Comparison of ENCODE assay signal across 21 cellular contexts in genomic region chr16:48852955-48853354, GRCh38.
DNase-seq lines count a peak whose midpoint lies in the region; ATAC-seq, FAIRE-seq and TF ChIP-seq lines count a peak whose summit lies in the region.
"Had no signal": no experiment of that assay in that cellular context is flagged by ENCODE, and none has a peak within 500 bp of the region (broad histone marks: within the 10 kb centered on the region; RNA-seq: fewer than 3 reads in every experiment).

No MANE protein-coding gene starts in this region.

- DNase-seq in RPMI7951 (ENCODE audit: low read depth) (peak; percentile 5), left kidney (ENCODE audit: low read depth, low spot score) (peak; percentile 63), pancreas (peak in 3 of 6 donors; percentile 10 to 27 (median 18)), MG63 (no peak)
- no peak for DNase-seq in activated naive CD4-positive, alpha-beta T cell (lab: John Stamatoyannopoulos, UW)
- DNase-seq: AML-193; Caco-2; Calu3; CD4-positive, alpha-beta T cell; CD8-positive, alpha-beta T cell; DMS79 treated with DMSO at 0.1 percent for 48 hours; GF-D8 had no signal

- H3K36me3 ChIP-seq in pancreas (no peaks in the 10 kb centered on the region), MG63 (no peaks in the 10 kb centered on the region)
- H3K36me3 ChIP-seq: BLaER1 treated with 17β-estradiol and CSF1 and Interleukin-3, amounts not matched to agents 10 nM and 100 nM had no signal

- H3K9me3 ChIP-seq in pancreas: no peaks in the 10 kb centered on the region
- H3K9me3 ChIP-seq in MG63: no peaks in the 10 kb centered on the region
- H3K9me3 ChIP-seq: A549; BLaER1 treated with 17β-estradiol and CSF1 and Interleukin-3, amounts not matched to agents 10 nM and 100 nM; Caco-2 had no signal

- TF ChIP-seq CTCF in pancreas (IDR thresholded peaks at IDR 0.05): no peak

- ATAC-seq in pancreas (peak; percentile 34 to 82 (median 65)), GM19351 (IDR thresholded peaks at IDR 0.05; ENCODE audit: unreplicated experiment) (no peak)
- ATAC-seq: A549; CD8-positive, alpha-beta T cell had no signal

- H3K27ac ChIP-seq in pancreas: no peak overlapping the region
- H3K27ac ChIP-seq: 22Rv1; A549; BLaER1 treated with 17β-estradiol and CSF1 and Interleukin-3, amounts not matched to agents 10 nM and 100 nM; C4-2B had no signal

- 13 to 14% methylated on average over 12 of the region's 12 CpGs for WGBS in pancreas, 2 donors

- intact Hi-C loops in pancreas (cut with DNase I): loop anchor here in 1 of 3 donors (10.0 kb wide), 1 partner anchor 48 kb away; no protein-coding TSS in a partner anchor

- FAIRE-seq in pancreas (lab: Jason Lieb, UNC): no peak
- FAIRE-seq: A549, D721Med, G401.6, GM12891, GM19239 had no signal

- H3K4me3 ChIP-seq in pancreas: no peak overlapping the region
- H3K4me3 ChIP-seq in MG63: no peak overlapping the region
- H3K4me3 ChIP-seq: A549; BLaER1 treated with 17β-estradiol and CSF1 and Interleukin-3, amounts not matched to agents 10 nM and 100 nM had no signal

- H3K27me3 ChIP-seq in pancreas: no peaks in the 10 kb centered on the region
- H3K27me3 ChIP-seq in MG63: no peaks in the 10 kb centered on the region
- H3K27me3 ChIP-seq: BLaER1 treated with 17β-estradiol and CSF1 and Interleukin-3, amounts not matched to agents 10 nM and 100 nM had no signal

- H3K4me1 ChIP-seq in pancreas: no peaks in the 10 kb centered on the region
- H3K4me1 ChIP-seq: A549; BLaER1 treated with 17β-estradiol and CSF1 and Interleukin-3, amounts not matched to agents 10 nM and 100 nM; Caco-2 had no signal

Comparison
In these comparisons a context has a peak if more than half of its experiments do, and no peak if none do; other contexts are left out.
1. DNase-seq: peak in RPMI7951 (single experiment) and left kidney (single experiment); none in MG63 (single experiment) and activated naive CD4-positive, alpha-beta T cell (0 of 4).